In the genomic region with DNA sequence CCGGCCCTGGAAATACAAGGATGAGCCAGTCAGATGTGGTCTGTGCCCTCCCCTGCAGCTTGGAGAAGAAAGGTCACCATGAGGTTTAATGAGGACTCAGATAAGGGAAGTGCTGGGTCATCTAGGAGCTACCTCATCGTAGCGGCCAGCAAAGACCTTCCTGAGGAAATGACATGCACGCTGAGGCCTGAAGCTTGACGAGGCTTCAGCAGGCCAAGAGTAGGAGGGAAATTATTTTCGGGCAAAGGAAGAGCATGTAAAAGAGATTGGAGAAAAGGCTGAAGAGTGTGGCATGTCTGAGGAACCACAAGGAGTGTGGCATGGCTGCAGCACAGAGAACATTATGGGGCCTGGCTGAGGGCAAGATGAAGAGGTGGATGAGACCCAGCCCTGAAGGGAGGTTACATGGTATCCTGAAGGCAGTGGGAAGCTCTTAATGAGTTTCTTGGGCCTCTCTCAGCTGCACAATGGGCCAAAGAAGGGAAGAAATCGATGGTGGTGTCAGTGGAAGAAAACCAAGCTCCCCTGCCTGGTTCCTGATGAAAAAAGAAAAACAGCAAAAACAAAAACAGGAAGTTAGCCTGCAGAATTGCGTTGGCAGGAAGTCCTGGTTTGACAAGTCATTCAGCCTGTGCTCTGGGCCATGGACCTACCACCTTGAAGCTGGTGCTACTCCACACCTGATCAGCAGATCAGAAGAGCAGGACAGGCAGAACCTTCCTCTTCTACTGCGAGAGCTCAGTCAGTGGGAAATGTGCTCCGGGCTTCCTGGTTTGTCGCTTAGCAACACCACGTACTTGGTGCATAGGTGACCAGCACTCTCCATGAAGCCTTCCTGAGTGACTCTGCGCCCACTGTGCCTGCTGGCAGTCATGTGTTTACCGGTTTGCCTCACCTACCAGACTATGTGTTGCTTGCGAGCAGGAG, we compare ENCODE assay signal across 8 cellular contexts.
DNase-seq lines count a peak whose midpoint lies in the region; ATAC-seq and TF ChIP-seq lines count a peak whose summit lies in the region.

No MANE protein-coding gene starts in this region.

- H3K27ac ChIP-seq in OCI-LY7 (ENCODE audit: low read depth, low read length, poor library complexity, severe bottlenecking) (no peak overlapping the region), right lobe of liver (peak overlapping the region; percentile 44 to 67 (median 63)), substantia nigra (ENCODE audit: low read depth, low read length, poor library complexity, severe bottlenecking) (peak overlapping the region; percentile 18)

- no peaks in the 10 kb centered on the region for H3K27me3 ChIP-seq in right lobe of liver

- BruUV-seq in OCI-LY7 (replicated peaks; lab: Mats Ljungman, UMichigan), result no TSS peak

- DNase-seq in OCI-LY7 (ENCODE audit: low spot score) (peak; percentile 61), right lobe of liver (peak; percentile 38 to 66 (median 56)), substantia nigra (lab: John Stamatoyannopoulos, UW) (peak in 8 of 49 donors; percentile 5 to 38 (median 16)), NCI-H1694 (lab: John Stamatoyannopoulos, UW) (no peak), AG20443 (ENCODE audit: low spot score) (no peak)
- peak; percentile 29 for DNase-seq in activated naive CD4-positive, alpha-beta T cell treated with anti-CD3 and anti-CD28 coated beads, Interleukin-2, amount 50 U/mL, for 16 hours

- peak overlapping the region; percentile 90 for H2AFZ ChIP-seq in OCI-LY7 (ENCODE audit: low read length)

- no peaks in the 10 kb centered on the region for H4K20me1 ChIP-seq in OCI-LY7 (ENCODE audit: insufficient read depth, low read length)

- H3K9me2 ChIP-seq in OCI-LY7 (ENCODE audit: insufficient read depth, low read length), result no peaks in the 10 kb centered on the region

- POLR2A ChIA-PET in OCI-LY7 (lab: Charles Lee), result no interaction called here

- CTCF ChIA-PET in OCI-LY7 (lab: Charles Lee; ENCODE audit: unreplicated experiment), result no interaction called here

- ATAC-seq in GM18868 (IDR thresholded peaks at IDR 0.05; ENCODE audit: unreplicated experiment) (peak; percentile 76), HG02973 (IDR thresholded peaks at IDR 0.05; ENCODE audit: unreplicated experiment) (peak; percentile 75), right lobe of liver (peak; percentile 65 to 86 (median 83))

- H3K79me2 ChIP-seq in OCI-LY7 (ENCODE audit: insufficient read depth, low read depth, low read length), result no peaks in the 10 kb centered on the region

- H3K36me3 ChIP-seq in OCI-LY7 (ENCODE audit: insufficient read depth, low read length) (no peaks in the 10 kb centered on the region), right lobe of liver (no peaks in the 10 kb centered on the region)

- H3K4me3 ChIP-seq in OCI-LY7 (ENCODE audit: low read depth, low read length, poor library complexity, severe bottlenecking), result no peak overlapping the region
- no peak overlapping the region for H3K4me3 ChIP-seq in right lobe of liver

- no peak for TF ChIP-seq POLR2A in right lobe of liver (IDR thresholded peaks at IDR 0.05)

- no peaks in the 10 kb centered on the region for H3K9me3 ChIP-seq in OCI-LY7 (ENCODE audit: low read length)
- H3K9me3 ChIP-seq in right lobe of liver, result no peaks in the 10 kb centered on the region

- intact Hi-C loops in OCI-LY7 (cut with micrococcal nuclease; ENCODE audit: unreplicated experiment) (no loop called here), right lobe of liver (cut with DNase I) (no loop called here)

- TF ChIP-seq CTCF in OCI-LY7 (conservative IDR thresholded peaks at IDR 0.05; ENCODE audit: low read length), result no peak
- TF ChIP-seq CTCF in right lobe of liver (IDR thresholded peaks at IDR 0.05), result no peak

- H3K4me1 ChIP-seq in OCI-LY7 (ENCODE audit: insufficient read depth, low read length, poor library complexity, severe bottlenecking) (peaks cover 9% of the 10 kb centered on the region), right lobe of liver (no peaks in the 10 kb centered on the region)

- peak overlapping the region; percentile 4; the same call in 1 of the 2 replicates for H3K4me2 ChIP-seq in OCI-LY7 (ENCODE audit: low read length)

- WGBS in right lobe of liver (ENCODE audit: insufficient coverage, low coverage, low lambda C conversion rate, missing lambda C conversion rate), result 56% methylated on average over 14 of the region's 15 CpGs

Comparison
In these comparisons a context has a peak if more than half of its experiments do, and no peak if none do; other contexts are left out.
1. DNase-seq: peak in OCI-LY7 (single experiment), activated naive CD4-positive, alpha-beta T cell treated with anti-CD3 and anti-CD28 coated beads, Interleukin-2, amount 50 U/mL, for 16 hours (single experiment) and right lobe of liver (3 of 3); none in NCI-H1694 (single experiment) and AG20443 (single experiment).
2. Peak in every context shown above with its lines, with median percentiles within 50 percentile points of each other: ATAC-seq.